Comparison of ENCODE assay signal across 1 cellular context in the genomic region with DNA sequence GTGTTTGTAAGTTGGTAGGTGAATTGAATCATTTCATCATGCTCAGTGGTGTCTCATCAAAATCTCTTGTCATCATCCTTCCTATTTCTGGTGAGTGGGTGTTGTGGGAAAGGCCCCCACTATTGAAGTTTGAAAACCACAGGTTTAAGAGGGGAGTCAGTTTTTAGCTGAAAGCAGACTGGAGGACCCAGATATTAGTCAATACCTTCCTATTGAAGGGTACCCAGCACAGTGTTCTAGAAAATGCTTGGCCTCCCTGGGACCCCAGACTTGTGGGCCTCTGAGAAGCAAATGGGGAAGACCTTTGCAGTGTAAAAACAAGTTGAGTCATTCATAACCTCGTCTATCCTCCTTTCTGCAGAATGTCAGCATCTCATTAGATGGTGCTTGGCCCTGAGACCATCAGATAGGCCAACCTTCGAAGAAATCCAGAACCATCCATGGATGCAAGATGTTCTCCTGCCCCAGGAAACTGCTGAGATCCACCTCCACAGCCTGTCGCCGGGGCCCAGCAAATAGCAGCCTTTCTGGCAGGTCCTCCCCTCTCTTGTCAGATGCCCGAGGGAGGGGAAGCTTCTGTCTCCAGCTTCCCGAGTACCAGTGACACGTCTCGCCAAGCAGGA.
TF ChIP-seq lines count a peak whose summit lies in the region.

No MANE protein-coding gene starts in this region.

TF ChIP-seq in HepG2, 621 proteins besides CTCF, POLR2A, EP300 and RAD21 (continued from another document):
- TF ChIP-seq ZNF264 (CRISPR knock-in tag; IDR thresholded peaks at IDR 0.05) (no peak), ZNF687 (CRISPR knock-in tag; IDR thresholded peaks at IDR 0.05) (peak; percentile 35), ZNF160 (CRISPR knock-in tag; IDR thresholded peaks at IDR 0.05) (no peak), SRY (CRISPR knock-in tag; IDR thresholded peaks at IDR 0.05) (no peak), USF2 (IDR thresholded peaks at IDR 0.05; ENCODE audit: low read depth, low read length) (no peak), USF2 (CRISPR knock-in tag; IDR thresholded peaks at IDR 0.05; ENCODE audit: borderline replicate concordance) (no peak), ZNF343 (CRISPR knock-in tag; IDR thresholded peaks at IDR 0.05) (no peak), SAFB2 (CRISPR knock-in tag; IDR thresholded peaks at IDR 0.05; ENCODE audit: borderline replicate concordance, low read depth) (no peak), RBFOX2 (IDR thresholded peaks at IDR 0.05; ENCODE audit: low read depth, low read length) (peak; percentile 66), ZNF674 (CRISPR knock-in tag; IDR thresholded peaks at IDR 0.05; ENCODE audit: low read depth) (no peak), ZNF816 (CRISPR knock-in tag; IDR thresholded peaks at IDR 0.05; ENCODE audit: borderline replicate concordance) (0 out of 2 replicates have a peak, but pooled peaks have one; percentile 6), PAF1 (CRISPR knock-in tag; IDR thresholded peaks at IDR 0.05) (0 out of 2 replicates have a peak, but pooled peaks have one; percentile 56), ARNT (IDR thresholded peaks at IDR 0.05) (no peak), ONECUT2 (CRISPR knock-in tag; IDR thresholded peaks at IDR 0.05) (no peak)
